Comparison of ENCODE assay signal across 15 cellular contexts in the genomic region with DNA sequence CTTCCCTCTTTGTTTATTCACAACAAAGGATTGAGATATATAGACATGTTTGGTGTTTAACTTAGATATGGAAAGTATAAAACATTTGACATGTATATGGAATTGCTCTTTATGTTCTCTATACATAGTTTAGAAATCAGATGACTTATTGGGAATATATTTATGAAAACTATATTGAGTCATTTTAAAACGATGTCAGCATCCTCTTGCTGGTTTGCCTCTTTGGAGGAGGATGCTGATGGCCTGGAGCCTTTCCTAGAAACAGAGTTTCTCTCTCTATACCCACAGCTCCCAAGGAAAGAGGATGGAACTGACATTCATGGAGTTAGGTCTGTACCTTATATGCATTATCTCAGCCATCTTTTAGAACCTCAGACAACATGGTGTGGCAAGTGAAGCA. TPM values are rescaled to one million over a fixed set of nuclear protein-coding genes. Genes with fewer than 3 reads are reported as not detected.
DNase-seq lines count a peak whose midpoint lies in the region; ATAC-seq and TF ChIP-seq lines count a peak whose summit lies in the region.
"Had no signal": no experiment of that assay in that cellular context is flagged by ENCODE, and none has a peak within 500 bp of the region (broad histone marks: within the 10 kb centered on the region; RNA-seq: fewer than 3 reads in every experiment).

No MANE protein-coding gene starts in this region.

- H3K4me3 ChIP-seq in tibial nerve = no peak overlapping the region
- H3K4me3 ChIP-seq: SK-N-MC had no signal

- no peak for TF ChIP-seq EP300 in tibial nerve (IDR thresholded peaks at IDR 0.05)

- H3K4me1 Mint-ChIP-seq in activated naive CD8-positive, alpha-beta T cell (ENCODE audit: low read depth) = peaks cover 71% of the 10 kb centered on the region
- H3K4me1 Mint-ChIP-seq in activated naive CD8-positive, alpha-beta T cell treated with anti-CD3 and anti-CD28 coated beads, Interleukin-2, amount 50 U/mL, for 24 hours = peaks cover 69% of the 10 kb centered on the region
- peaks cover 45% of the 10 kb centered on the region for H3K4me1 Mint-ChIP-seq in activated T-helper 17 cell treated with anti-CD3 and anti-CD28 coated beads, Interleukin-2, amount 50 U/mL, for 72 hours
- H3K4me1 Mint-ChIP-seq in memory B cell = peaks cover 47% of the 10 kb centered on the region

- no peak for TF ChIP-seq CTCF in tibial nerve (IDR thresholded peaks at IDR 0.05)

- intact Hi-C loops in posterior cingulate gyrus (cut with DNase I) = no loop called here

- TF ChIP-seq POLR2A in tibial nerve (IDR thresholded peaks at IDR 0.05) = no peak

- peaks cover 10% of the 10 kb centered on the region for H3K36me3 Mint-ChIP-seq in activated naive CD8-positive, alpha-beta T cell
- peaks cover 24% of the 10 kb centered on the region for H3K36me3 Mint-ChIP-seq in activated naive CD8-positive, alpha-beta T cell treated with anti-CD3 and anti-CD28 coated beads, Interleukin-2, amount 50 U/mL, for 24 hours (ENCODE audit: low read depth)
- H3K36me3 Mint-ChIP-seq in activated T-helper 17 cell treated with anti-CD3 and anti-CD28 coated beads, Interleukin-2, amount 50 U/mL, for 72 hours (ENCODE audit: low read depth) = peaks cover 77% of the 10 kb centered on the region
- H3K36me3 Mint-ChIP-seq in memory B cell = peaks cover 30% of the 10 kb centered on the region

- no peaks in the 10 kb centered on the region for H3K27me3 Mint-ChIP-seq in activated naive CD8-positive, alpha-beta T cell
- H3K27me3 Mint-ChIP-seq in activated naive CD8-positive, alpha-beta T cell treated with anti-CD3 and anti-CD28 coated beads, Interleukin-2, amount 50 U/mL, for 24 hours = no peaks in the 10 kb centered on the region
- H3K27me3 Mint-ChIP-seq in activated T-helper 17 cell treated with anti-CD3 and anti-CD28 coated beads, Interleukin-2, amount 50 U/mL, for 72 hours = no peaks in the 10 kb centered on the region
- H3K27me3 Mint-ChIP-seq in memory B cell = no peaks in the 10 kb centered on the region

- no peaks in the 10 kb centered on the region for H3K9me3 ChIP-seq in tibial nerve

- peaks cover 0 to 50% (median 8%) of the 10 kb centered on the region in 3 donors for H3K36me3 ChIP-seq in tibial nerve

- peak overlapping the region; percentile 64 for H3K27ac Mint-ChIP-seq in activated naive CD8-positive, alpha-beta T cell
- H3K27ac Mint-ChIP-seq in activated naive CD8-positive, alpha-beta T cell treated with anti-CD3 and anti-CD28 coated beads, Interleukin-2, amount 50 U/mL, for 24 hours = no peak overlapping the region
- peak overlapping the region; percentile 26 for H3K27ac Mint-ChIP-seq in activated T-helper 17 cell treated with anti-CD3 and anti-CD28 coated beads, Interleukin-2, amount 50 U/mL, for 72 hours
- peak overlapping the region; percentile 99 for H3K27ac Mint-ChIP-seq in memory B cell

- no peak overlapping the region for H3K4me3 Mint-ChIP-seq in activated naive CD8-positive, alpha-beta T cell
- no peak overlapping the region for H3K4me3 Mint-ChIP-seq in activated naive CD8-positive, alpha-beta T cell treated with anti-CD3 and anti-CD28 coated beads, Interleukin-2, amount 50 U/mL, for 24 hours
- H3K4me3 Mint-ChIP-seq in activated T-helper 17 cell treated with anti-CD3 and anti-CD28 coated beads, Interleukin-2, amount 50 U/mL, for 72 hours = peak overlapping the region; percentile 78
- H3K4me3 Mint-ChIP-seq in memory B cell = no peak overlapping the region

- H3K9me3 Mint-ChIP-seq in activated naive CD8-positive, alpha-beta T cell (ENCODE audit: low read depth) = no peaks in the 10 kb centered on the region
- no peaks in the 10 kb centered on the region for H3K9me3 Mint-ChIP-seq in activated naive CD8-positive, alpha-beta T cell treated with anti-CD3 and anti-CD28 coated beads, Interleukin-2, amount 50 U/mL, for 24 hours
- no peaks in the 10 kb centered on the region for H3K9me3 Mint-ChIP-seq in activated T-helper 17 cell treated with anti-CD3 and anti-CD28 coated beads, Interleukin-2, amount 50 U/mL, for 72 hours
- H3K9me3 Mint-ChIP-seq in memory B cell = no peaks in the 10 kb centered on the region

- no peaks in the 10 kb centered on the region for H3K27me3 ChIP-seq in tibial nerve

- no peak for ATAC-seq in activated naive CD8-positive, alpha-beta T cell treated with anti-CD3 and anti-CD28 coated beads, Interleukin-2, amount 50 U/mL, for 24 hours
- no peak for ATAC-seq in activated T-helper 17 cell treated with anti-CD3 and anti-CD28 coated beads, Interleukin-2, amount 50 U/mL, for 72 hours (replicated peaks)
- ATAC-seq in memory B cell (ENCODE audit: low read depth) (no peak), HG03280 (IDR thresholded peaks at IDR 0.05; ENCODE audit: unreplicated experiment) (no peak), HG03135 (IDR thresholded peaks at IDR 0.05; ENCODE audit: unreplicated experiment) (no peak)

- peak overlapping the region; percentile 13 to 99 (median 90) for H3K27ac ChIP-seq in tibial nerve

- WGBS in tibial nerve, 2 donors = 89 to 93% methylated on average over 1 of the region's 1 CpG

- DNase-seq in activated naive CD8-positive, alpha-beta T cell treated with anti-CD3 and anti-CD28 coated beads, Interleukin-2, amount 50 U/mL, for 24 hours = no peak
- DNase-seq in memory B cell (ENCODE audit: low spot score in 2 of 2) = no peak
- no peak for DNase-seq in tibial nerve (ENCODE audit: low spot score in 2 of 2)
- no peak for DNase-seq in posterior cingulate gyrus
- DNase-seq: activated gamma-delta T cell treated with Interleukin-2 at 50 U/mL for 16 hours; DMS79 treated with DMSO at 0.1 percent for 48 hours; foreskin fibroblast; left colon; NCI-H1694; NK-92 treated with Interleukin-12 subunit alpha and Interleukin-12 subunit beta, amount 100 ng/mL, for 24 hours had no signal

- H3K4me1 ChIP-seq in tibial nerve = peaks cover 5 to 71% (median 40%) of the 10 kb centered on the region in 4 donors

RNA-seq across cellular contexts. Expression of a gene that starts 40.3 kb away (rescaled TPM):
- total RNA-seq in activated T-helper 17 cell treated with anti-CD3 and anti-CD28 coated beads, Interleukin-2, amount 50 U/mL, for 72 hours = 10 to 100 TPM; 33.3 to 45.6 TPM
- total RNA-seq in tibial nerve = 100 to 1,000 TPM; 121 to 171 (median 150) TPM
